ENCODE assay signal across 9 cellular contexts in genomic region chr17:82848022-82848592, GRCh38. TPM values are rescaled to one million over a fixed set of nuclear protein-coding genes. Genes with fewer than 3 reads are reported as not detected.
DNase-seq lines count a peak whose midpoint lies in the region; ATAC-seq, FAIRE-seq and TF ChIP-seq lines count a peak whose summit lies in the region.
"Had no signal": no experiment of that assay in that cellular context is flagged by ENCODE, and none has a peak within 500 bp of the region (broad histone marks: within the 10 kb centered on the region; RNA-seq: fewer than 3 reads in every experiment).

No MANE protein-coding gene starts in this region.

- H3K9me3 Mint-ChIP-seq in H9, result peaks cover 0 to 3% of the 10 kb centered on the region in 2 experiments; a peak in 2 of 5 replicates

- H3K4ac ChIP-seq in H9 (ENCODE audit: low read depth, low read length), result no peak overlapping the region

- H3K4me1 Mint-ChIP-seq in H9, result peaks cover 4 to 6% of the 10 kb centered on the region in 2 experiments; a peak in 3 of 4 replicates

- H3K9ac ChIP-seq in H9 (ENCODE audit: extremely low read depth, insufficient read length, low read length) (no peak overlapping the region), fibroblast of lung (ENCODE audit: insufficient read depth, low read length) (peak overlapping the region; percentile 13)

- no peak overlapping the region for H4K91ac ChIP-seq in H9 (ENCODE audit: insufficient read length, low read depth, low read length)

- H3K36me3 Mint-ChIP-seq in H9 (ENCODE audit: insufficient read depth in 1 of 3, low read depth in 3 of 3), result peaks cover 8 to 34% (median 32%) of the 10 kb centered on the region in 3 experiments

- H3K14ac ChIP-seq in H9 (ENCODE audit: insufficient read depth, low read length), result no peak overlapping the region

- in situ Hi-C loops in KBM-7 (cut with MboI; ENCODE audit: low pct_unique_long_range_greater_than_20kb, low sequenced_read_pairs), result no loop called here

- H4K20me1 ChIP-seq in H9 (ENCODE audit: control insufficient read depth, insufficient read depth, insufficient read length), result no peaks in the 10 kb centered on the region
- H4K20me1 ChIP-seq in fibroblast of lung (ENCODE audit: control insufficient read depth, extremely low read depth, insufficient read depth, low read length), result no peaks in the 10 kb centered on the region

- no peak overlapping the region for H3K18ac ChIP-seq in H9 (ENCODE audit: insufficient read length, low read depth, low read length)

- H3K27me3 Mint-ChIP-seq in H9 (ENCODE audit: low read depth), result no peaks in the 10 kb centered on the region

- no peak overlapping the region for H3K27ac ChIP-seq in H9 (ENCODE audit: insufficient read length, low read depth, low read length)
- H3K27ac ChIP-seq in fibroblast of lung (ENCODE audit: insufficient read depth, low read length), result peak overlapping the region; percentile 70
- H3K27ac ChIP-seq in skin epidermis, result peak overlapping the region in 18 of 21 experiments; percentile 14 to 75 (median 54)

- no peak for FAIRE-seq in frontal cortex (lab: Jason Lieb, UNC)

- no peaks in the 10 kb centered on the region for H3K36me3 ChIP-seq in fibroblast of lung (ENCODE audit: control insufficient read depth, insufficient read depth, low read length)

- H3K4me1 ChIP-seq in H9 (ENCODE audit: insufficient read depth, low read length) (no peaks in the 10 kb centered on the region), fibroblast of lung (ENCODE audit: control insufficient read depth, extremely low read depth, insufficient read depth, low read length) (no peaks in the 10 kb centered on the region)

- peak overlapping the region in 1 of 3 experiments; percentile 53; a peak in 2 of 7 replicates for H3K27ac Mint-ChIP-seq in H9

- no peak overlapping the region for H4K5ac ChIP-seq in H9 (ENCODE audit: insufficient read length, low read depth, low read length)

- H2AFZ ChIP-seq in H9 (ENCODE audit: low read length) (no peak overlapping the region), fibroblast of lung (ENCODE audit: low read length) (peak overlapping the region; percentile 39)

- H3K9me3 ChIP-seq in H9 (ENCODE audit: control insufficient read depth, low read depth, low read length) (no peaks in the 10 kb centered on the region), fibroblast of lung (ENCODE audit: control insufficient read depth, insufficient read depth, low read depth, low read length) (no peaks in the 10 kb centered on the region)

- H3K27me3 ChIP-seq in H9 (ENCODE audit: insufficient read depth, low read length) (no peaks in the 10 kb centered on the region), fibroblast of lung (ENCODE audit: control insufficient read depth, insufficient read depth, low read length) (no peaks in the 10 kb centered on the region)

- H2BK15ac ChIP-seq in H9 (ENCODE audit: low read depth, low read length), result peak overlapping the region; percentile 24; the same call in 1 of the 2 replicates

- H4K8ac ChIP-seq in H9 (replicated peaks; ENCODE audit: insufficient read length, low read depth, low read length), result no peak overlapping the region

- no peak overlapping the region for H3T11ph ChIP-seq in H9 (ENCODE audit: low read length)

- H3K4me3 ChIP-seq in fibroblast of lung (replicated peaks in 1 of 4; ENCODE audit: control extremely low read depth in 1 of 4, insufficient read depth in 1 of 4, low read depth in 3 of 4, low read length in 4 of 4) (peak overlapping the region; percentile 24 to 52 (median 38)), skin epidermis (peak overlapping the region in 3 of 7 experiments; percentile 2 to 25 (median 7))

- no peak overlapping the region for H2BK120ac ChIP-seq in H9 (ENCODE audit: low read depth, low read length, poor library complexity, severe bottlenecking)

- H2BK5ac ChIP-seq in H9 (ENCODE audit: insufficient read length, low read length), result no peak overlapping the region

- no peak overlapping the region for H2BK20ac ChIP-seq in H9 (ENCODE audit: low read depth, low read length, poor library complexity, severe bottlenecking)

- DNase-seq in H9, result no peak
- DNase-seq in activated T-cell treated with anti-CD3 and anti-CD28 coated beads, Interleukin-2, amount 50 U/mL, for 1 hour, result peak; percentile 38
- DNase-seq in fibroblast of lung (ENCODE audit: low read depth in 2 of 2), result peak; percentile 76 to 82
- DNase-seq in frontal cortex (ENCODE audit: low spot score in 2 of 2), result no peak
- DNase-seq in cerebellar nuclear complex (lab: John Stamatoyannopoulos, UW), result no peak
- no peak for DNase-seq in KBM-7

- no peaks in the 10 kb centered on the region for H3K23me2 ChIP-seq in H9 (ENCODE audit: insufficient read length, low read depth, low read length, poor library complexity, severe bottlenecking)

- H3K4me2 ChIP-seq in H9 (ENCODE audit: insufficient read depth, insufficient read length, low read length) (no peak overlapping the region), fibroblast of lung (ENCODE audit: extremely low read depth, insufficient read depth, low read length) (peak overlapping the region; percentile 75)

- no peak overlapping the region for H3K4me3 Mint-ChIP-seq in H9

- TF ChIP-seq CTCF in H9 (conservative IDR thresholded peaks at IDR 0.05), result no peak
- no peak for TF ChIP-seq CTCF in fibroblast of lung (conservative IDR thresholded peaks at IDR 0.05 in 1 of 2, IDR thresholded peaks at IDR 0.05 in 1 of 2; ENCODE audit: low read depth in 1 of 2, low read length in 2 of 2)

- no CpG with 5 or more reads among the region's 23 CpGs for WGBS in H9 (ENCODE audit: extremely low coverage, insufficient read length, low lambda C conversion rate)

- ATAC-seq in HG02610 (IDR thresholded peaks at IDR 0.05; ENCODE audit: unreplicated experiment), result no peak

- H3K79me2 ChIP-seq in H9 (ENCODE audit: insufficient read depth, low read length), result no peaks in the 10 kb centered on the region
- H3K79me2 ChIP-seq in fibroblast of lung (ENCODE audit: control insufficient read depth, insufficient read depth, low read length), result no peaks in the 10 kb centered on the region

- H2AK5ac ChIP-seq in H9 (ENCODE audit: insufficient read length, low read length), result no peak overlapping the region

- H3K23ac ChIP-seq in H9 (ENCODE audit: insufficient read length, low read depth, low read length), result no peak overlapping the region

- no peak overlapping the region for H2BK12ac ChIP-seq in H9 (ENCODE audit: insufficient read length, low read depth, low read length)

- no peaks in the 10 kb centered on the region for H3K79me1 ChIP-seq in H9 (ENCODE audit: insufficient read depth, low read depth, low read length, poor library complexity, severe bottlenecking)

- no peak overlapping the region for H3K56ac ChIP-seq in H9 (ENCODE audit: insufficient read length, low read depth, low read length)

RNA-seq across cellular contexts. Expression of gene ZNF750, which starts 8.3 kb away (rescaled TPM):
- 0.09 TPM in 1 of 2 replicates, not detected in the other for total RNA-seq in H9 (2021)
- total RNA-seq in fibroblast of lung, result not detected in 2 replicates
- not detected in 2 replicates for polyA plus RNA-seq in fibroblast of lung
- polyA plus RNA-seq in fibroblast of lung (2012), result 0.02 TPM in 1 of 2 replicates, not detected in the other
- polyA minus RNA-seq in fibroblast of lung (ENCODE audit: low replicate concordance), result not detected in 2 replicates
- total RNA-seq in frontal cortex, result not detected
- total RNA-seq: T-helper 2 cell treated with Interferon-gamma antibody and Interleukin-4, amounts not matched to agents 100 ng/mL and 5 ng/mL, for 36 hours had no signal

Comparison
In these comparisons a context has a peak if more than half of its experiments do, and no peak if none do; other contexts are left out.
1. DNase-seq: peak in activated T-cell treated with anti-CD3 and anti-CD28 coated beads, Interleukin-2, amount 50 U/mL, for 1 hour (single experiment) and fibroblast of lung (2 of 2); none in H9 (single experiment), frontal cortex (0 of 2), cerebellar nuclear complex (0 of 2) and KBM-7 (single experiment).